Comparison of ENCODE assay signal across 1 cellular context in the genomic region with DNA sequence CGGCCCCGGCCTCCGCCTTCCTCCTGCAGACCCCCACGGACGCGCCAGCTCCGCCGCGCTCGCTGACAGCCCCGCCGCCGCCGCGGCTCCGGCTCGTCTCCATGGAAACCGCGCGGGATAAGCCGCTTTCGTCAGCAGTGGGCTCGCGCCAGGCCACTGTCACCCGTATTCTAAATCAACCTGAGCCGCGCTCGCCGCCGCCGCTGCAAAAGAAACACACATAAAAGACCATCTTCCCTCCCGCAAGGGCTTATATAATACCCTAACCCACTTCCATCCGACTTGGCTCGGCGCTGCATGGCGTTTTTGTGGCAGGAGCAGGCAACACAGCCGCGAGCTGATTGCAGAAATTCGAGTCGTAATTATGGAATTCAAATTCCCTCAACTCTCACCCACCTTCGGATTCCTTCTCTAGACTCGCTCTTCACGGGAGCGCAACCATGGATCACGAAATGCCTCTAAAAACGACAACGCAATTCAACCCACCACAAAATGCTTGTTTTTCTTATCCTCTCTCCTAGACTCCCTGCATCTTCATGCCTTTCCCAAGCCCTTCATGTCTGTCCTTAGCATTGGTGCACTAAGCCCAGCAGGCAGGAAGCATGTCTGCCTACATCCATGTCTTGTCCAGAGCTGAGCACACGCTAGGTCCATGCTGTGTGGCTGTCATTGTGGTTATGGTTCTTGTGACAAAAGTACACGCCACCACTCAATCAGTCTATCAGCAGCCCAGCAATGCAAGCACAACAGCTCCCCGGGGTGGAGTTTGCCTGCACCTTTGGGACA.
TF ChIP-seq lines count a peak whose summit lies in the region.

A gene with protein sequence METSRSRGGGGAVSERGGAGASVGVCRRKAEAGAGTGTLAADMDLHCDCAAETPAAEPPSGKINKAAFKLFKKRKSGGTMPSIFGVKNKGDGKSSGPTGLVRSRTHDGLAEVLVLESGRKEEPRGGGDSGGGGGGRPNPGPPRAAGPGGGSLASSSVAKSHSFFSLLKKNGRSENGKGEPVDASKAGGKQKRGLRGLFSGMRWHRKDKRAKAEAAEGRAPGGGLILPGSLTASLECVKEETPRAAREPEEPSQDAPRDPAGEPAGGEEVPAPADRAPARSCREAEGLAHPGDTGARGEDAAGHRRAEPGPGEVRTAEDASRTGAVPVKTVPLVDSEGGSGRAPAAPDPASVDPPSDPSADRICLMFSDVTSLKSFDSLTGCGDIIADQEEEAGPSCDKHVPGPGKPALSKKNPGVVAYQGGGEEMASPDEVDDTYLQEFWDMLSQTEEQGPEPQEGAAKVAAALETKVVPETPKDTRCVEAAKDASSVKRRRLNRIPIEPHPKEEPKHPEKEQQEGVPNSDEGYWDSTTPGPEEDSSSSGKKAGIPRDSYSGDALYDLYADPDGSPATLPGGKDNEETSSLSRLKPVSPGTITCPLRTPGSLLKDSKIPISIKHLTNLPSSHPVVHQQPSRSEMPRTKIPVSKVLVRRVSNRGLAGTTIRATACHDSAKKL (minus strand): TSS at position 772 of the 786 bp plus-strand sequence. CDS start 669 bp downstream, at position 103.

TF ChIP-seq in WTC11, 78 proteins besides CTCF, POLR2A, EP300 and RAD21 (continued from another document):
- TF ChIP-seq ZNF232 (CRISPR knock-in tag; IDR thresholded peaks at IDR 0.05) (no peak), JAZF1 (CRISPR knock-in tag; IDR thresholded peaks at IDR 0.05) (no peak)
